ENCODE assay signal across 11 cellular contexts in the genomic region with DNA sequence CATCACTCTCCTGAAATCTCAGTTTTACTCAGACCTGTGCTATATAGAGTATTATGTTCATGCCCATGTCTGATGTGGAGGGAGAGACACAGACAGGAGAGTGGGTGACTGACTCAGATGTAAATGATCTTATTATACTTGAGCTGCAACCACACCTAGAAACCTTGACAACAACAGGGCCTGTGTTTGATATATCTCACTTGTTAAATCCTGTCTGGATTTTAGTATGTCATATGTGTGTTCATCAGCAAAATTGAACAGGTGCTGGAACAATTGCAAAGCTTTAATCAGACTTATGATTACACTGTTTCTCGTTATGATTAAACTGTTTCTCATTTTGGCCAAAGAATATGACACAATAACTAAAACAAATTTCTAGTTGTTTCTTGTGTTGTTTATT. TPM values are rescaled to one million over a fixed set of nuclear protein-coding genes. Genes with fewer than 3 reads are reported as not detected.
DNase-seq lines count a peak whose midpoint lies in the region; ATAC-seq and TF ChIP-seq lines count a peak whose summit lies in the region.
"Had no signal": no experiment of that assay in that cellular context is flagged by ENCODE, and none has a peak within 500 bp of the region (broad histone marks: within the 10 kb centered on the region; RNA-seq: fewer than 3 reads in every experiment).

No MANE protein-coding gene starts in this region.

- no peaks in the 10 kb centered on the region for H3K4me1 ChIP-seq in OCI-LY7 (ENCODE audit: insufficient read depth, low read length, poor library complexity, severe bottlenecking)

- H3K79me2 ChIP-seq in OCI-LY7 (ENCODE audit: insufficient read depth, low read depth, low read length) = peaks cover 21% of the 10 kb centered on the region; the same call in 1 of the 2 replicates

- POLR2A ChIA-PET in OCI-LY7 (lab: Charles Lee) = interaction anchor here (0.9 kb wide), 1 partner anchor 222 kb away, joined by 3 read pairs; the partner anchor contains the start of gene ATF1

- no peaks in the 10 kb centered on the region for H3K9me2 ChIP-seq in OCI-LY7 (ENCODE audit: insufficient read depth, low read length)

- no peaks in the 10 kb centered on the region for H3K9me3 Mint-ChIP-seq in progenitor cell of endocrine pancreas (ENCODE audit: low read depth)

- H3K4me3 Mint-ChIP-seq in progenitor cell of endocrine pancreas (ENCODE audit: low read depth) = no peak overlapping the region

- no TSS peak for BruUV-seq in OCI-LY7 (replicated peaks; lab: Mats Ljungman, UMichigan)

- no peak for TF ChIP-seq CTCF in astrocyte of the spinal cord (IDR thresholded peaks at IDR 0.05; ENCODE audit: low read depth, low read length)
- TF ChIP-seq CTCF in progenitor cell of endocrine pancreas (IDR thresholded peaks at IDR 0.05; ENCODE audit: unreplicated experiment) = no peak
- TF ChIP-seq CTCF in OCI-LY7 (conservative IDR thresholded peaks at IDR 0.05; ENCODE audit: low read length) = no peak

- H3K27ac Mint-ChIP-seq in progenitor cell of endocrine pancreas = peak overlapping the region; percentile 49

- H3K4me2 ChIP-seq in OCI-LY7 (ENCODE audit: low read length) = no peak overlapping the region
- H3K4me2 ChIP-seq: BLaER1 had no signal

- in situ Hi-C loops in astrocyte of the spinal cord (cut with HindIII; ENCODE audit: low sequenced_read_pairs) = no loop called here

- no peaks in the 10 kb centered on the region for H3K36me3 ChIP-seq in OCI-LY7 (ENCODE audit: insufficient read depth, low read length)

- H3K4me3 ChIP-seq in astrocyte of the spinal cord (ENCODE audit: low read depth, low read length) (no peak overlapping the region), OCI-LY7 (ENCODE audit: low read depth, low read length, poor library complexity, severe bottlenecking) (no peak overlapping the region)
- H3K4me3 ChIP-seq: BLaER1 had no signal

- H3K27me3 Mint-ChIP-seq in progenitor cell of endocrine pancreas = no peaks in the 10 kb centered on the region

- intact Hi-C loops in OCI-LY7 (cut with micrococcal nuclease; ENCODE audit: unreplicated experiment) = no loop called here

- no peaks in the 10 kb centered on the region for H4K20me1 ChIP-seq in OCI-LY7 (ENCODE audit: insufficient read depth, low read length)

- CTCF ChIA-PET in OCI-LY7 (lab: Charles Lee; ENCODE audit: unreplicated experiment) = no interaction called here

- no peak overlapping the region for H3K27ac ChIP-seq in OCI-LY7 (ENCODE audit: low read depth, low read length, poor library complexity, severe bottlenecking)
- H3K27ac ChIP-seq: BLaER1 had no signal

- ATAC-seq in HG03095 (IDR thresholded peaks at IDR 0.05; ENCODE audit: unreplicated experiment) = no peak

- H3K36me3 Mint-ChIP-seq in progenitor cell of endocrine pancreas (ENCODE audit: insufficient read depth) = no peaks in the 10 kb centered on the region

- H2AFZ ChIP-seq in OCI-LY7 (ENCODE audit: low read length) = no peak overlapping the region

- no peaks in the 10 kb centered on the region for H3K9me3 ChIP-seq in OCI-LY7 (ENCODE audit: low read length)
- H3K9me3 ChIP-seq: BLaER1 had no signal

- DNase-seq in NCI-H2171 treated with DMSO at 0.1 percent for 48 hours (lab: John Stamatoyannopoulos, UW) (peak; percentile 40), NCI-H2171 (lab: John Stamatoyannopoulos, UW) (no peak), NCI-H460 (ENCODE audit: extremely low read depth, low read depth) (peak; percentile 22), astrocyte of the spinal cord (ENCODE audit: low read depth, low spot score) (peak; percentile 51), progenitor cell of endocrine pancreas (ENCODE audit: low spot score, unreplicated experiment) (no peak), activated gamma-delta T cell (lab: John Stamatoyannopoulos, UW) (no peak), OCI-LY7 (ENCODE audit: low spot score) (no peak)
- DNase-seq: amniotic stem cell, NCI-H187 had no signal

- H3K4me1 Mint-ChIP-seq in progenitor cell of endocrine pancreas (ENCODE audit: low read depth) = peaks cover 23% of the 10 kb centered on the region

RNA-seq across cellular contexts. Expression of gene DIP2B, which starts 37.7 kb away (rescaled TPM):
- total RNA-seq in NCI-H460 (2014; rRNA removed; shearing (Covaris generic)) = 17.3 and 17.8 TPM in 2 replicates
- polyA plus RNA-seq in NCI-H460 (2014; cell fraction: nucleus; rRNA removed) = 7.6 and 14.1 TPM in 2 replicates
- total RNA-seq in progenitor cell of endocrine pancreas (29.7 and 30.2 TPM in 2 replicates), OCI-LY7 (2022) (22.3 and 24.1 TPM in 2 replicates)
- 17.0 TPM in 2 replicates for total RNA-seq in OCI-LY7 (2014; rRNA removed; shearing (Covaris generic))

Comparison
In these comparisons a context has a peak if more than half of its experiments do, and no peak if none do; other contexts are left out.
1. DNase-seq: peak in NCI-H2171 treated with DMSO at 0.1 percent for 48 hours (single experiment), NCI-H460 (single experiment) and astrocyte of the spinal cord (single experiment); none in NCI-H2171 (single experiment), progenitor cell of endocrine pancreas (single experiment), activated gamma-delta T cell (single experiment) and OCI-LY7 (single experiment).